19 cellular contexts compared by ENCODE assay signal in the genomic region with DNA sequence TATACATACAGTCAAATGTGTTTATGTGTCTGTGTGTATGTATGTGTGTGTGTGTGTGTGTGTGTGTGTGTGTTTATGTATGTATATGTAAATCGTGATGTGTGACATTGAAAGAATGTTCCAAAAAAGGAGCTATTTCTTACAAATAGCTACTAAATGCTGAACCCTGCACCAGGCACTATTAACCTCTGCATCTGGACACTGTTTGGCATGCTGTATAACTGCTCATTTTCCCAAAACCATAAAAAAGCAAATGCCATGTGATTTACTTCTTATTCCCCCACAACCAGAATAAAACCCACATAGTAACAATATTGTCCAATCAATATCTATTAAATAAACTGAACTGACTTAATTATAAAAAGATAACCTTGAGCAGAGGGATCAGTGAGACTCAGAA.
DNase-seq lines count a peak whose midpoint lies in the region; ATAC-seq and TF ChIP-seq lines count a peak whose summit lies in the region.
"Had no signal": no experiment of that assay in that cellular context is flagged by ENCODE, and none has a peak within 500 bp of the region (broad histone marks: within the 10 kb centered on the region; RNA-seq: fewer than 3 reads in every experiment).

No MANE protein-coding gene starts in this region.

- H3K27me3 Mint-ChIP-seq in HFFc6 (ENCODE audit: insufficient read depth) (peaks cover 1% of the 10 kb centered on the region; the same call in 1 of the 2 replicates), endodermal cell (ENCODE audit: insufficient read depth) (no peaks in the 10 kb centered on the region)
- H3K27me3 Mint-ChIP-seq in natural killer cell treated with Interleukin-12 subunit alpha and Interleukin-12 subunit beta and Interleukin-15 and Interleukin-18, amount 100 ng/mL, for 72 hours, result no peaks in the 10 kb centered on the region
- H3K27me3 Mint-ChIP-seq: B cell had no signal

- no peak overlapping the region for H3K4me3 Mint-ChIP-seq in HFFc6
- H3K4me3 Mint-ChIP-seq in endodermal cell, result no peak overlapping the region
- H3K4me3 Mint-ChIP-seq in natural killer cell treated with Interleukin-12 subunit alpha and Interleukin-12 subunit beta and Interleukin-15 and Interleukin-18, amount 100 ng/mL, for 72 hours, result no peak overlapping the region
- H3K4me3 Mint-ChIP-seq: B cell; CD4-positive, CD25-positive, alpha-beta regulatory T cell; CD8-positive, alpha-beta T cell had no signal

- H3K27me3 ChIP-seq in endodermal cell (ENCODE audit: control insufficient read depth, insufficient read depth, low read length, poor library complexity, severe bottlenecking), result no peaks in the 10 kb centered on the region
- H3K27me3 ChIP-seq: BLaER1 had no signal

- no peak overlapping the region for H3K4me3 ChIP-seq in endodermal cell (ENCODE audit: low read length)
- H3K4me3 ChIP-seq: BLaER1, GM12878, GM23248 had no signal

- ATAC-seq in natural killer cell treated with Interleukin-12 subunit alpha and Interleukin-12 subunit beta and Interleukin-15 and Interleukin-18, amount 100 ng/mL, for 72 hours, result no peak
- ATAC-seq in HG03045 (IDR thresholded peaks at IDR 0.05; ENCODE audit: unreplicated experiment), result no peak
- ATAC-seq: CD8-positive, alpha-beta T cell; GM12878 had no signal

- H3K4me1 ChIP-seq in endodermal cell (ENCODE audit: control insufficient read depth, insufficient read depth, low read length), result no peaks in the 10 kb centered on the region

- no peak overlapping the region for H3K9ac ChIP-seq in endodermal cell (ENCODE audit: extremely low read depth, low read length, poor library complexity, severe bottlenecking)
- H3K9ac ChIP-seq: BLaER1, GM23248 had no signal

- H3K27ac Mint-ChIP-seq in HFFc6 (0 out of 2 replicates have a peak overlapping the region, but pooled peaks have one; percentile 29), endodermal cell (no peak overlapping the region)
- H3K27ac Mint-ChIP-seq in natural killer cell treated with Interleukin-12 subunit alpha and Interleukin-12 subunit beta and Interleukin-15 and Interleukin-18, amount 100 ng/mL, for 72 hours, result peak overlapping the region; percentile 55 to 89
- H3K27ac Mint-ChIP-seq: B cell; CD4-positive, CD25-positive, alpha-beta regulatory T cell; CD8-positive, alpha-beta T cell had no signal

- peaks cover 19% of the 10 kb centered on the region for H3K36me3 Mint-ChIP-seq in HFFc6 (ENCODE audit: low read depth)
- peaks cover 15% of the 10 kb centered on the region for H3K36me3 Mint-ChIP-seq in endodermal cell (ENCODE audit: low read depth)
- H3K36me3 Mint-ChIP-seq in natural killer cell treated with Interleukin-12 subunit alpha and Interleukin-12 subunit beta and Interleukin-15 and Interleukin-18, amount 100 ng/mL, for 72 hours, result no peaks in the 10 kb centered on the region
- H3K36me3 Mint-ChIP-seq: CD4-positive, CD25-positive, alpha-beta regulatory T cell; CD8-positive, alpha-beta T cell had no signal

- DNase-seq in HFFc6 (no peak), endodermal cell (no peak), NCI-H82 (lab: John Stamatoyannopoulos, UW) (no peak)
- DNase-seq in natural killer cell treated with Interleukin-12 subunit alpha and Interleukin-12 subunit beta and Interleukin-15 and Interleukin-18, amount 100 ng/mL, for 72 hours (ENCODE audit: low spot score), result no peak
- no peak for DNase-seq in activated CD4-positive, alpha-beta T cell treated with anti-CD3 and anti-CD28 coated beads, Interleukin-2, amount 50 U/mL, for 1 hour
- DNase-seq: CD4-positive, CD25-positive, alpha-beta regulatory T cell; CD8-positive, alpha-beta T cell; DMS 273 treated with DMSO at 0.1 percent for 48 hours; DMS79; EL; GDM1; GM23248; H7; HCEC 1CT had no signal

- peaks cover 21% of the 10 kb centered on the region for H3K36me3 ChIP-seq in endodermal cell (ENCODE audit: control insufficient read depth, insufficient read depth, low read length)

- H3K9me3 ChIP-seq in endodermal cell (ENCODE audit: control insufficient read depth, low read length), result no peaks in the 10 kb centered on the region
- H3K9me3 ChIP-seq: BLaER1 had no signal

- no peak for TF ChIP-seq CTCF in HFFc6 (IDR thresholded peaks at IDR 0.05)
- TF ChIP-seq CTCF in endodermal cell (conservative IDR thresholded peaks at IDR 0.05), result no peak

- peak overlapping the region; percentile 14 for H3K27ac ChIP-seq in endodermal cell (ENCODE audit: low read depth, low read length)
- H3K27ac ChIP-seq: BLaER1, C4-2B, GM23248 had no signal

- H3K9me3 Mint-ChIP-seq in HFFc6 (no peaks in the 10 kb centered on the region), endodermal cell (no peaks in the 10 kb centered on the region)
- no peaks in the 10 kb centered on the region for H3K9me3 Mint-ChIP-seq in natural killer cell treated with Interleukin-12 subunit alpha and Interleukin-12 subunit beta and Interleukin-15 and Interleukin-18, amount 100 ng/mL, for 72 hours
- H3K9me3 Mint-ChIP-seq: CD4-positive, CD25-positive, alpha-beta regulatory T cell; CD8-positive, alpha-beta T cell had no signal

- H3K4me1 Mint-ChIP-seq in HFFc6 (ENCODE audit: low read depth) (peaks cover 30% of the 10 kb centered on the region), endodermal cell (peaks cover 13% of the 10 kb centered on the region)
- peaks cover 20 to 58% of the 10 kb centered on the region in 2 donors for H3K4me1 Mint-ChIP-seq in natural killer cell treated with Interleukin-12 subunit alpha and Interleukin-12 subunit beta and Interleukin-15 and Interleukin-18, amount 100 ng/mL, for 72 hours (ENCODE audit: low read depth in 2 of 2)
- H3K4me1 Mint-ChIP-seq: B cell had no signal

- 89% methylated on average over 1 of the region's 1 CpG; no CpG with 5 or more reads in 1 of the 2 experiments for WGBS in endodermal cell (ENCODE audit: insufficient coverage in 1 of 2, insufficient read length in 1 of 2), 2 experiments
